Comparison of ENCODE assay signal across 22 cellular contexts in genomic region chr1:14320986-14321385, GRCh38.
DNase-seq lines count a peak whose midpoint lies in the region; ATAC-seq, FAIRE-seq and TF ChIP-seq lines count a peak whose summit lies in the region.
"Had no signal": no experiment of that assay in that cellular context is flagged by ENCODE, and none has a peak within 500 bp of the region (broad histone marks: within the 10 kb centered on the region; RNA-seq: fewer than 3 reads in every experiment).

No MANE protein-coding gene starts in this region.

- no peak for TF ChIP-seq EP300 in H1 (IDR thresholded peaks at IDR 0.05; ENCODE audit: borderline replicate concordance in 1 of 2, low read depth in 2 of 2, low read length in 2 of 2)

- H2BK20ac ChIP-seq in H1 (ENCODE audit: low read length): no peak overlapping the region

- intact Hi-C loops in upper lobe of right lung (cut with DNase I): no loop called here

- H3K36me3 ChIP-seq in DND-41 (ENCODE audit: insufficient read depth, low read length) (peaks cover 6% of the 10 kb centered on the region), H1 (ENCODE audit: control insufficient read depth in 2 of 4, insufficient read depth in 4 of 4, low read length in 3 of 4) (no peaks in the 10 kb centered on the region), upper lobe of right lung (no peaks in the 10 kb centered on the region)

- H3K9ac ChIP-seq in DND-41 (ENCODE audit: low read depth, low read length) (peak overlapping the region; percentile 63), H1 (replicated peaks in 1 of 4; ENCODE audit: extremely low read depth in 1 of 4, low read depth in 3 of 4, low read length in 3 of 4) (no peak overlapping the region)

- H3K27me3 ChIP-seq in DND-41 (ENCODE audit: insufficient read depth, low read length, poor library complexity) (no peaks in the 10 kb centered on the region), H1 (replicated peaks in 1 of 4; ENCODE audit: control insufficient read depth in 3 of 4, extremely low read depth in 1 of 4, insufficient read depth in 3 of 4, low read length in 3 of 4) (no peaks in the 10 kb centered on the region; a peak in 1 of 7 replicates), upper lobe of right lung (no peaks in the 10 kb centered on the region)

- no peaks in the 10 kb centered on the region for H3K79me1 ChIP-seq in H1 (ENCODE audit: low read depth, low read length)

- DNase-seq in T-helper 1 cell: no peak
- peak; percentile 62 for DNase-seq in DND-41
- peak; percentile 43 for DNase-seq in NCI-H146 (lab: John Stamatoyannopoulos, UW)
- no peak for DNase-seq in H1 (ENCODE audit: low read depth in 1 of 2, low spot score in 2 of 2)
- DNase-seq in type B pancreatic cell (ENCODE audit: extremely low spot score, unreplicated experiment): no peak
- no peak for DNase-seq in upper lobe of right lung
- DNase-seq in cerebellum (ENCODE audit: low spot score): no peak
- DNase-seq: Calu3; CD8-positive, alpha-beta T cell; DMS53; GOT3; NCI-H1105 treated with DMSO at 0.1 percent for 48 hours; NCI-H187; NCI-H2227 treated with DMSO at 0.1 percent for 48 hours; NCI-H510A treated with DMSO at 0.1 percent for 48 hours; SHP77 treated with DMSO at 0.1 percent for 48 hours had no signal

- H2BK12ac ChIP-seq in H1 (ENCODE audit: low read depth, low read length): no peak overlapping the region

- H2BK15ac ChIP-seq in H1 (ENCODE audit: low read length): no peak overlapping the region

- H3K27ac ChIP-seq in DND-41 (ENCODE audit: low read length) (peak overlapping the region; percentile 97), H1 (ENCODE audit: low read depth, low read length) (no peak overlapping the region), upper lobe of right lung (no peak overlapping the region)
- H3K27ac ChIP-seq: A549 had no signal

- ATAC-seq in DND-41 (ENCODE audit: insufficient read depth, low read depth) (peak; percentile 63), upper lobe of right lung (no peak)
- ATAC-seq: A549; CD8-positive, alpha-beta T cell; SK-N-SH treated with all-trans-retinoic acid at 6 μM for 48 hours had no signal

- 92% methylated on average over 8 of the region's 8 CpGs; no CpG with 5 or more reads in 1 of the 2 experiments for WGBS in H1 (ENCODE audit: extremely low coverage in 1 of 2, insufficient coverage in 1 of 2, insufficient read length in 1 of 2, insufficient replicate concordance in 2 of 2, low coverage in 1 of 2, low lambda C conversion rate in 2 of 2, missing lambda C conversion rate in 1 of 2), 2 experiments

- peaks cover 10% of the 10 kb centered on the region for H3K27me3 Mint-ChIP-seq in T-helper 1 cell treated with Interleukin-12 subunit alpha and Interleukin-12 subunit beta and Interleukin-4 antibody, amounts not matched to agents 30 μg/mL and 1 μg/mL, for 36 hours (ENCODE audit: low read depth)
- H3K27me3 Mint-ChIP-seq in type B pancreatic cell: peaks cover 31% of the 10 kb centered on the region

- H3K14ac ChIP-seq in H1 (ENCODE audit: insufficient read length): no peak overlapping the region

- no peaks in the 10 kb centered on the region for H3K79me2 ChIP-seq in DND-41 (ENCODE audit: insufficient read depth, low read length)
- H3K79me2 ChIP-seq in H1 (ENCODE audit: control insufficient read depth in 1 of 2, insufficient read depth in 2 of 2, low read length in 2 of 2): no peaks in the 10 kb centered on the region

- no peaks in the 10 kb centered on the region for H3K36me3 Mint-ChIP-seq in T-helper 1 cell treated with Interleukin-12 subunit alpha and Interleukin-12 subunit beta and Interleukin-4 antibody, amounts not matched to agents 30 μg/mL and 1 μg/mL, for 36 hours (ENCODE audit: low read depth)
- H3K36me3 Mint-ChIP-seq in type B pancreatic cell: no peaks in the 10 kb centered on the region
- H3K36me3 Mint-ChIP-seq: CD8-positive, alpha-beta T cell; IgD-negative memory B cell had no signal

- H4K8ac ChIP-seq in H1 (ENCODE audit: extremely low read depth, insufficient read depth, low read length): no peak overlapping the region

- H2BK5ac ChIP-seq in H1 (ENCODE audit: low read depth, low read length): no peak overlapping the region

- no peak overlapping the region for H2AFZ ChIP-seq in DND-41 (ENCODE audit: low read depth, low read length)
- H2AFZ ChIP-seq in H1 (ENCODE audit: low read length): 0 out of 2 replicates have a peak overlapping the region, but pooled peaks have one; percentile 21

- TF ChIP-seq CTCF in DND-41 (IDR thresholded peaks at IDR 0.05; ENCODE audit: borderline replicate concordance, extremely low read depth, low read length, poor library complexity, severe bottlenecking) (no peak), H1 (IDR thresholded peaks at IDR 0.05; ENCODE audit: control extremely low read depth in 1 of 3, insufficient read depth in 1 of 3, low read depth in 1 of 3, low read length in 3 of 3) (no peak), type B pancreatic cell (conservative IDR thresholded peaks at IDR 0.05) (no peak), upper lobe of right lung (IDR thresholded peaks at IDR 0.05) (no peak)

- no peak overlapping the region for H4K91ac ChIP-seq in H1 (replicated peaks; ENCODE audit: insufficient read length, low read length)

- no peak overlapping the region for H4K5ac ChIP-seq in H1 (ENCODE audit: insufficient read length, low read depth, low read length)

- peaks cover 4% of the 10 kb centered on the region for H3K4me1 Mint-ChIP-seq in T-helper 1 cell treated with Interleukin-12 subunit alpha and Interleukin-12 subunit beta and Interleukin-4 antibody, amounts not matched to agents 30 μg/mL and 1 μg/mL, for 36 hours (ENCODE audit: low read depth)
- no peaks in the 10 kb centered on the region for H3K4me1 Mint-ChIP-seq in type B pancreatic cell (ENCODE audit: unreplicated experiment)
- H3K4me1 Mint-ChIP-seq: IgD-negative memory B cell had no signal

- peaks cover 67% of the 10 kb centered on the region for H3K4me1 ChIP-seq in DND-41 (ENCODE audit: insufficient read depth, low read length)
- peaks cover 0 to 5% (median 2%) of the 10 kb centered on the region in 4 experiments; a peak in 1 of 7 replicates for H3K4me1 ChIP-seq in H1 (replicated peaks in 1 of 4; ENCODE audit: control insufficient read depth in 3 of 4, insufficient read depth in 4 of 4, low read length in 3 of 4)
- no peaks in the 10 kb centered on the region for H3K4me1 ChIP-seq in upper lobe of right lung
- H3K4me1 ChIP-seq: A549 had no signal

- H3K23me2 ChIP-seq in H1 (ENCODE audit: low read depth, low read length): no peaks in the 10 kb centered on the region

- no peak overlapping the region for H2BK120ac ChIP-seq in H1 (replicated peaks; ENCODE audit: low read depth, low read length)

- no peak overlapping the region for H2AK5ac ChIP-seq in H1 (ENCODE audit: low read depth, low read length)

- peak overlapping the region; percentile 23 for H3K27ac Mint-ChIP-seq in T-helper 1 cell treated with Interleukin-12 subunit alpha and Interleukin-12 subunit beta and Interleukin-4 antibody, amounts not matched to agents 30 μg/mL and 1 μg/mL, for 36 hours
- no peak overlapping the region for H3K27ac Mint-ChIP-seq in type B pancreatic cell
- H3K27ac Mint-ChIP-seq: IgD-negative memory B cell had no signal

- no peak for FAIRE-seq in H1 (lab: Jason Lieb, UNC)
- FAIRE-seq: A549, GM12891, GM19239 had no signal

- H3K56ac ChIP-seq in H1 (replicated peaks; ENCODE audit: insufficient read length, low read depth, low read length): no peak overlapping the region

- H3K4me2 ChIP-seq in DND-41 (ENCODE audit: insufficient read depth, low read length) (peak overlapping the region; percentile 54), H1 (ENCODE audit: insufficient read depth in 1 of 2, low read depth in 2 of 2, low read length in 2 of 2) (0 out of 4 replicates have a peak overlapping the region, but pooled peaks of 1 of the 2 experiments have one; percentile 34)
- H3K4me2 ChIP-seq: A549 had no signal

- H3K4me3 ChIP-seq in DND-41 (ENCODE audit: low read depth in 1 of 2, low read length in 2 of 2): peak overlapping the region in 1 of 2 experiments; percentile 10; a peak in 1 of 4 replicates
- H3K4me3 ChIP-seq in H1 (ENCODE audit: extremely low read depth in 1 of 4, insufficient read depth in 2 of 4, low read depth in 3 of 4, low read length in 4 of 4): no peak overlapping the region
- no peak overlapping the region for H3K4me3 ChIP-seq in upper lobe of right lung
- H3K4me3 ChIP-seq: A549 had no signal

- no peak for TF ChIP-seq POLR2A in H1 (IDR thresholded peaks at IDR 0.05; ENCODE audit: control extremely low read depth in 1 of 2, low read depth in 2 of 2, low read length in 2 of 2)

- CTCF ChIA-PET in H1 (lab: Charles Lee; ENCODE audit: partially characterized antibody): no interaction called here

- H3K9me3 Mint-ChIP-seq in T-helper 1 cell treated with Interleukin-12 subunit alpha and Interleukin-12 subunit beta and Interleukin-4 antibody, amounts not matched to agents 30 μg/mL and 1 μg/mL, for 36 hours: peaks cover 18% of the 10 kb centered on the region
- peaks cover 6% of the 10 kb centered on the region for H3K9me3 Mint-ChIP-seq in type B pancreatic cell

- POLR2A ChIA-PET in H1 (lab: Charles Lee; ENCODE audit: partially characterized antibody): interaction anchor here (1.0 kb wide), 1 partner anchor 20 kb away, joined by 3 read pairs; no protein-coding TSS in a partner anchor

- no peak for TF ChIP-seq RAD21 in H1 (IDR thresholded peaks at IDR 0.05 in 1 of 2, conservative IDR thresholded peaks at IDR 0.05 in 1 of 2; ENCODE audit: low read depth in 2 of 2, low read length in 2 of 2)

- no peak overlapping the region for H3K4me3 Mint-ChIP-seq in T-helper 1 cell treated with Interleukin-12 subunit alpha and Interleukin-12 subunit beta and Interleukin-4 antibody, amounts not matched to agents 30 μg/mL and 1 μg/mL, for 36 hours
- H3K4me3 Mint-ChIP-seq in type B pancreatic cell: no peak overlapping the region
- H3K4me3 Mint-ChIP-seq: CD8-positive, alpha-beta T cell; IgD-negative memory B cell had no signal

- no peak overlapping the region for H3K4ac ChIP-seq in H1 (replicated peaks; ENCODE audit: insufficient read length, low read depth, low read length)

- no peaks in the 10 kb centered on the region for H4K20me1 ChIP-seq in DND-41 (ENCODE audit: insufficient read depth, low read length)
- no peaks in the 10 kb centered on the region for H4K20me1 ChIP-seq in H1 (replicated peaks in 1 of 2; ENCODE audit: control insufficient read depth in 1 of 2, insufficient read depth in 2 of 2, low read length in 2 of 2)

- no peak overlapping the region for H3K18ac ChIP-seq in H1 (ENCODE audit: extremely low read depth, low read length)

- no peak overlapping the region for H3K23ac ChIP-seq in H1 (ENCODE audit: insufficient read length)

- H3K9me3 ChIP-seq in DND-41 (ENCODE audit: insufficient read depth, low read length, severe bottlenecking) (peaks cover 14% of the 10 kb centered on the region), H1 (ENCODE audit: insufficient read depth in 2 of 2, low read depth in 1 of 2, low read length in 1 of 2) (no peaks in the 10 kb centered on the region), upper lobe of right lung (no peaks in the 10 kb centered on the region)
- H3K9me3 ChIP-seq: A549 had no signal

TF ChIP-seq in H1, 55 proteins besides CTCF, POLR2A, EP300 and RAD21 (continues in another document):
- no peak for TF ChIP-seq GTF2F1 (IDR thresholded peaks at IDR 0.05; ENCODE audit: borderline replicate concordance, low read depth, low read length)

Comparison
In these comparisons a context has a peak if more than half of its experiments do, and no peak if none do; other contexts are left out.
1. DNase-seq: peak in DND-41 (single experiment) and NCI-H146 (single experiment); none in T-helper 1 cell (0 of 5), H1 (0 of 2), type B pancreatic cell (single experiment), upper lobe of right lung (single experiment) and cerebellum (single experiment).